Comparison of ENCODE assay signal across 19 cellular contexts in the genomic region with DNA sequence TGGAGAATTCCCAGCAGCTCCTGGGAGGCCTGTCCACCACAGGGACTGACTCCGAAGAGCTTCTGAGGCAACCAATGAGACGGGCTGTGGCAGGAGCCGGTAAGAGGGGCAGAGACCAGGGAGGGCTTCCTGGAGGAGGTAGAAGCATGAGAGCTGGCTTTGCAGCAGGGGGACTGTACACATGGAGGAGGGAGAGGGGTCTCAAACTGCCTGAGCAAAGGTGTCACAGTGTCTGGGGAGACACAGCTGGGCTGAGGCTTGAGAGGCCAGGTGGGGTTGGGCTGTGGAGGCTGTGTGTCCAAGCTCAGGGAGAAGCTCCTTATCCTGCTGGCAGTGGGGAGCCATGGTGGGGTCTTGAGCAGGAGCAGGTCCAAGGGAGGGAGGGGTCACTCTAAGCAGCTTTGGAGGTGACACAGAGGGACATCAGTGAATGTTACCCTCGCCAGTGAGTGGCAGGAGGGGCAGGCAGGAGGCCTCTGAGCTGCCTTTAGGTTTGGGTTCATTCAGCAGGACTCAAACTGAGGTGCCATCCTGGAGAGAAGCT. TPM values are rescaled to one million over a fixed set of nuclear protein-coding genes. Genes with fewer than 3 reads are reported as not detected.
"Had no signal": no experiment of that assay in that cellular context is flagged by ENCODE, and none has a peak within 500 bp of the region (broad histone marks: within the 10 kb centered on the region; RNA-seq: fewer than 3 reads in every experiment).

No MANE protein-coding gene starts in this region.

- H3K27ac ChIP-seq: heart left ventricle, sigmoid colon, stomach, thoracic aorta, transverse colon had no signal

- H3K27me3 ChIP-seq: transverse colon had no signal

- H3K9me3 ChIP-seq: heart left ventricle, sigmoid colon, stomach, thoracic aorta, transverse colon had no signal

- H3K4me3 ChIP-seq: heart left ventricle, sigmoid colon, skin epidermis, stomach, thoracic aorta, transverse colon had no signal

- DNase-seq: cerebellar nuclear complex; foreskin melanocyte; heart left ventricle; hippocampal formation; kidney glomerular epithelial cell; mammary epithelial cell; naive thymus-derived CD8-positive, alpha-beta T cell; nucleus accumbens; sigmoid colon; stimulated activated naive CD4-positive, alpha-beta T cell; stomach; substantia nigra; transverse colon had no signal

- H3K36me3 ChIP-seq: heart left ventricle, sigmoid colon, stomach, thoracic aorta, transverse colon had no signal

- ATAC-seq: heart left ventricle; naive thymus-derived CD8-positive, alpha-beta T cell had no signal

- FAIRE-seq: colon, islet of Langerhans had no signal

RNA-seq across cellular contexts. Expression of a gene that starts 4.6 kb away (rescaled TPM):
- polyA plus RNA-seq: neural cell had no signal

RNA-seq across cellular contexts. Expression of a gene that starts 29.1 kb away (rescaled TPM):
- total RNA-seq: naive thymus-derived CD8-positive, alpha-beta T cell; pulmonary artery endothelial cell; sigmoid colon; stomach; transverse colon had no signal
- polyA plus RNA-seq: naive thymus-derived CD8-positive, alpha-beta T cell had no signal
